In genomic region chr16:68319185-68319908, GRCh38 we compare ENCODE assay signal across 1 cellular context.
TF ChIP-seq lines count a peak whose summit lies in the region.

No MANE protein-coding gene starts in this region.

TF ChIP-seq in WTC11, 78 proteins besides CTCF, POLR2A, EP300 and RAD21 (continued from another document):
- no peak for TF ChIP-seq ZNF425 (CRISPR knock-in tag; conservative IDR thresholded peaks at IDR 0.05)
